In genomic region chr5:34930527-34930844, GRCh38 we compare ENCODE assay signal across 8 cellular contexts. TPM values are rescaled to one million over a fixed set of nuclear protein-coding genes. Genes with fewer than 3 reads are reported as not detected.
A peak's percentile ranks its signal among the peaks of the same experiment; 100 is the strongest.
DNase-seq lines count a peak whose midpoint lies in the region; ATAC-seq, FAIRE-seq and TF ChIP-seq lines count a peak whose summit lies in the region.

No MANE protein-coding gene starts in this region.

- WGBS in GM12878 (ENCODE audit: insufficient coverage, insufficient replicate concordance, low lambda C conversion rate, missing lambda C conversion rate): 0% methylated on average over 2 of the region's 2 CpGs

- peak overlapping the region; percentile 96 for H3K4me3 ChIP-seq in A673 (ENCODE audit: low read depth, low read length, poor library complexity, severe bottlenecking)
- peak overlapping the region; percentile 84 for H3K4me3 ChIP-seq in HL-60 (replicated peaks; ENCODE audit: insufficient read depth, low read length)
- peak overlapping the region; percentile 83 for H3K4me3 ChIP-seq in GM12878

- TF ChIP-seq CTCF in A673 (conservative IDR thresholded peaks at IDR 0.05; ENCODE audit: low read depth, low read length) (no peak), HL-60 (IDR thresholded peaks at IDR 0.05; ENCODE audit: insufficient read depth, low read length) (no peak), GM12878 (IDR thresholded peaks at IDR 0.05 in 2 of 3, conservative IDR thresholded peaks at IDR 0.05 in 1 of 3; ENCODE audit: control insufficient read depth in 2 of 3, extremely low read depth in 1 of 3, insufficient read depth in 1 of 3, low read depth in 3 of 3, low read length in 3 of 3) (no peak)

- POLR2A ChIA-PET in A673 (lab: Charles Lee; ENCODE audit: low non-redundant PET): no interaction called here
- POLR2A ChIA-PET in GM12878 (lab: Charles Lee): interaction anchor here (0.6 to 3.3 kb wide), 5 partner anchors 9 to 548 kb away, joined by 3 to 79 read pairs (median 4); partner anchors contain the start of genes BRIX1 and RAD1

- no peak for TF ChIP-seq RAD21 in GM12878 (IDR thresholded peaks at IDR 0.05; ENCODE audit: insufficient read depth, low read depth, low read length)

- H3K27ac ChIP-seq in A673 (ENCODE audit: low read depth, low read length, poor library complexity, severe bottlenecking): peak overlapping the region; percentile 83
- H3K27ac ChIP-seq in HL-60 (replicated peaks): peak overlapping the region; percentile 92
- peak overlapping the region; percentile 86 for H3K27ac ChIP-seq in GM12878 (ENCODE audit: control insufficient read depth, insufficient read depth)

- RAD21 ChIA-PET in GM12878 (lab: Charles Lee; ENCODE audit: unreplicated experiment): interaction anchor here (1.1 to 2.9 kb wide), 3 partner anchors 14 to 407 kb away, joined by 3 to 50 read pairs (median 14); partner anchors contain the start of genes BRIX1 and RAD1

- intact Hi-C loops in A673 (cut with micrococcal nuclease; ENCODE audit: unreplicated experiment) (no loop called here), GM12878 (cut with micrococcal nuclease; ENCODE audit: unreplicated experiment) (no loop called here)

- H2AFZ ChIP-seq in GM12878 (ENCODE audit: control insufficient read depth, low read depth, low read length): no peak overlapping the region

- SMC1A ChIA-PET in GM12878 (lab: Charles Lee; ENCODE audit: uncharacterized antibody, unreplicated experiment): interaction anchor here (0.6 to 2.4 kb wide), 6 partner anchors 13 to 473 kb away, joined by 3 to 14 read pairs (median 3); partner anchors contain the start of genes BRIX1 and RAD1

- peak overlapping the region; percentile 81 for H3K4me2 ChIP-seq in GM12878 (ENCODE audit: control insufficient read depth, insufficient read depth)

- TF ChIP-seq EP300 in GM12878 (IDR thresholded peaks at IDR 0.05; ENCODE audit: borderline replicate concordance in 1 of 2, control insufficient read depth in 1 of 2, low read depth in 2 of 2, low read length in 2 of 2): no peak

- in situ Hi-C loops in GM12878 (cut with MboI): no loop called here

- BruUV-seq in A673 (replicated peaks; lab: Mats Ljungman, UMichigan) (no TSS peak), GM12878 (replicated peaks; lab: Mats Ljungman, UMichigan) (no TSS peak)

- no peak for FAIRE-seq in GM12878 (lab: Jason Lieb, UNC)

- H3K9me3 ChIP-seq in A673 (ENCODE audit: low read depth, low read length, poor library complexity, severe bottlenecking) (no peaks in the 10 kb centered on the region), GM12878 (replicated peaks; ENCODE audit: control insufficient read depth, insufficient read depth, low read length) (no peaks in the 10 kb centered on the region)

- H4K20me1 ChIP-seq in GM12878 (ENCODE audit: control insufficient read depth, insufficient read depth): no peaks in the 10 kb centered on the region

- H3K36me3 ChIP-seq in A673 (ENCODE audit: insufficient read depth, low read length, poor library complexity, severe bottlenecking) (peaks cover 18% of the 10 kb centered on the region), GM12878 (ENCODE audit: control insufficient read depth in 2 of 2, insufficient read depth in 2 of 2, low read length in 1 of 2) (peaks cover 0 to 7% of the 10 kb centered on the region in 2 experiments; a peak in 2 of 4 replicates)

- CTCF ChIA-PET in A673 (lab: Charles Lee): no interaction called here
- CTCF ChIA-PET in GM12878 (lab: Yijun Ruan, JAX): interaction anchor here (1.0 to 1.4 kb wide), 6 partner anchors 9 to 73 kb away, joined by 3 to 4 read pairs (median 3); no protein-coding TSS in a partner anchor

- H3K9ac ChIP-seq in GM12878 (ENCODE audit: control insufficient read depth, insufficient read depth, low read length): peak overlapping the region; percentile 90

- no peaks in the 10 kb centered on the region for H3K27me3 ChIP-seq in A673 (replicated peaks; ENCODE audit: insufficient read depth, low read depth, low read length, poor library complexity)
- H3K27me3 ChIP-seq in HL-60 (ENCODE audit: insufficient read depth, poor library complexity, severe bottlenecking): no peaks in the 10 kb centered on the region
- H3K27me3 ChIP-seq in GM12878 (replicated peaks in 1 of 2; ENCODE audit: control insufficient read depth in 2 of 2, insufficient read depth in 2 of 2, low read length in 1 of 2): no peaks in the 10 kb centered on the region

- ATAC-seq in GM12878: no peak

- peaks cover 33% of the 10 kb centered on the region for H3K79me2 ChIP-seq in GM12878 (ENCODE audit: control insufficient read depth, insufficient read depth, low read length)

- TF ChIP-seq POLR2A in GM12878 (IDR thresholded peaks at IDR 0.05; ENCODE audit: low read depth, low read length): no peak

- H3K4me1 ChIP-seq in A673 (ENCODE audit: insufficient read depth, low read length, poor library complexity, severe bottlenecking) (peaks cover 4% of the 10 kb centered on the region), GM12878 (ENCODE audit: control insufficient read depth, insufficient read depth, low read length) (no peaks in the 10 kb centered on the region)

- DNase-seq in A673 (ENCODE audit: low spot score) (peak; percentile 7), HL-60 (ENCODE audit: low read depth in 1 of 2, low spot score in 1 of 2) (no peak), GM12878 (ENCODE audit: low read depth, low spot score) (no peak), medulla oblongata (ENCODE audit: extremely low spot score) (peak; percentile 16), occipital lobe (lab: John Stamatoyannopoulos, UW) (no peak), cerebellar nuclear complex (lab: John Stamatoyannopoulos, UW) (no peak), glomerular visceral epithelial cell (ENCODE audit: extremely low spot score) (no peak), C1 segment of cervical spinal cord (lab: John Stamatoyannopoulos, UW) (no peak)

TF ChIP-seq in GM12878, 131 proteins besides CTCF, POLR2A, EP300 and RAD21 (continues in another document):
- TF ChIP-seq SREBF2 (IDR thresholded peaks at IDR 0.05; ENCODE audit: low read length) (no peak), ETV6 (conservative IDR thresholded peaks at IDR 0.05 in 1 of 2, IDR thresholded peaks at IDR 0.05 in 1 of 2; ENCODE audit: borderline replicate concordance in 1 of 2, low read depth in 1 of 2) (no peak)

RNA-seq across cellular contexts. Expression of gene DNAJC21, which starts 1.1 kb away (rescaled TPM):
- total RNA-seq in A673 (2021) (48.7 and 55.0 TPM in 2 replicates), GM12878 (2014; rRNA removed) (16.5 and 22.8 TPM in 2 replicates), GM12878 (2014; rRNA removed; fragmentation: Illumina TruSeq; extraction: Trizol) (50.3 and 53.5 TPM in 2 replicates), GM12878 (2021) (34.6 and 36.3 TPM in 2 replicates), occipital lobe (34.5 TPM)
- total RNA-seq in GM12878 (2013; cell fraction: nucleolus; rRNA removed): 48.5 and 50.6 TPM in 2 replicates
- 26.3 TPM for polyA plus RNA-seq in GM12878 (2011; ENCODE audit: low read depth)
- polyA plus RNA-seq in GM12878 (2011; rRNA removed) (30.9 and 53.1 TPM in 2 replicates), GM12878 (2014; fragmentation: Illumina TruSeq; extraction: Trizol) (51.7 and 60.6 TPM in 2 replicates), GM12878 (2014; fragmentation: Nextera tagmentation; extraction: Ambion mirVana) (10 to 100 TPM; 14.6 to 22.0 TPM), GM12878 (2014; rRNA removed) (19.7 and 25.4 TPM in 2 replicates), GM12878 (2016; fragmentation: Nextera tagmentation; extraction: Ambion mirVana) (10 to 100 TPM in 1 of 2 experiments, 1 to 10 TPM in 1; 9.2 to 11.6 TPM)
- polyA plus RNA-seq in GM12878 (2011; cell fraction: cytosol; rRNA removed): 7.6 and 7.8 TPM in 2 replicates
- 13.5 and 19.1 TPM in 2 replicates for polyA plus RNA-seq in GM12878 (2011; cell fraction: nucleus; rRNA removed)
- 28.7 and 32.3 TPM in 2 replicates for polyA plus RNA-seq in GM12878 (2012)
- polyA minus RNA-seq in GM12878 (2011; rRNA and poly(A)+ RNA removed): 12.1 and 17.2 TPM in 2 replicates
- 7.6 and 8.2 TPM in 2 replicates for polyA minus RNA-seq in GM12878 (2011; cell fraction: cytosol; rRNA and poly(A)+ RNA removed)
- polyA minus RNA-seq in GM12878 (2011; cell fraction: nucleus; rRNA and poly(A)+ RNA removed): 13.9 and 23.4 TPM in 2 replicates

RNA-seq across cellular contexts. Expression of gene BRIX1, which starts 15.0 kb away (rescaled TPM):
- total RNA-seq in A673 (2021) (84.8 and 93.3 TPM in 2 replicates), GM12878 (2014; rRNA removed) (80.5 and 87.2 TPM in 2 replicates), GM12878 (2014; rRNA removed; fragmentation: Illumina TruSeq; extraction: Trizol) (74.2 and 80.3 TPM in 2 replicates), GM12878 (2021) (48.3 and 50.4 TPM in 2 replicates), occipital lobe (49.4 TPM)
- 44.1 and 49.0 TPM in 2 replicates for total RNA-seq in GM12878 (2013; cell fraction: nucleolus; rRNA removed)
- polyA plus RNA-seq in GM12878 (2011; ENCODE audit: low read depth): 21.5 TPM
- polyA plus RNA-seq in GM12878 (2011; rRNA removed) (71.4 and 113 TPM in 2 replicates), GM12878 (2014; fragmentation: Illumina TruSeq; extraction: Trizol) (83.1 and 114 TPM in 2 replicates), GM12878 (2014; fragmentation: Nextera tagmentation; extraction: Ambion mirVana) (10 to 100 TPM; 58.2 to 77.4 TPM), GM12878 (2014; rRNA removed) (49.5 and 59.5 TPM in 2 replicates), GM12878 (2016; fragmentation: Nextera tagmentation; extraction: Ambion mirVana) (100 to 1,000 TPM; 113 to 119 TPM)
- polyA plus RNA-seq in GM12878 (2011; cell fraction: cytosol; rRNA removed): 14.7 and 16.4 TPM in 2 replicates
- 26.5 and 30.2 TPM in 2 replicates for polyA plus RNA-seq in GM12878 (2011; cell fraction: nucleus; rRNA removed)
- 24.4 and 29.5 TPM in 2 replicates for polyA plus RNA-seq in GM12878 (2012)
- 17.9 and 25.5 TPM in 2 replicates for polyA minus RNA-seq in GM12878 (2011; rRNA and poly(A)+ RNA removed)
- polyA minus RNA-seq in GM12878 (2011; cell fraction: cytosol; rRNA and poly(A)+ RNA removed): 17.1 and 23.2 TPM in 2 replicates
- polyA minus RNA-seq in GM12878 (2011; cell fraction: nucleus; rRNA and poly(A)+ RNA removed): 11.4 and 19.9 TPM in 2 replicates

RNA-seq across cellular contexts. Expression of gene RAD1, which starts 15.2 kb away (rescaled TPM):
- 38.5 and 40.8 TPM in 2 replicates for total RNA-seq in A673 (2021)
- total RNA-seq in GM12878 (2013; cell fraction: nucleolus; rRNA removed): 30.3 and 31.4 TPM in 2 replicates
- total RNA-seq in GM12878 (2014; rRNA removed): 38.4 and 43.0 TPM in 2 replicates
- 27.1 and 28.5 TPM in 2 replicates for total RNA-seq in GM12878 (2014; rRNA removed; fragmentation: Illumina TruSeq; extraction: Trizol)
- total RNA-seq in GM12878 (2021): 22.4 and 24.3 TPM in 2 replicates
- 11.8 TPM for polyA plus RNA-seq in GM12878 (2011; ENCODE audit: low read depth)
- 31.4 and 36.1 TPM in 2 replicates for polyA plus RNA-seq in GM12878 (2011; rRNA removed)
- polyA plus RNA-seq in GM12878 (2011; cell fraction: cytosol; rRNA removed): 11.6 and 23.1 TPM in 2 replicates
- polyA plus RNA-seq in GM12878 (2011; cell fraction: nucleus; rRNA removed): 13.9 and 16.5 TPM in 2 replicates
- polyA plus RNA-seq in GM12878 (2012): 17.6 and 18.0 TPM in 2 replicates
- 17.7 and 21.1 TPM in 2 replicates for polyA plus RNA-seq in GM12878 (2014; fragmentation: Illumina TruSeq; extraction: Trizol)
- polyA plus RNA-seq in GM12878 (2014; fragmentation: Nextera tagmentation; extraction: Ambion mirVana): 10 to 100 TPM; 43.4 to 58.4 TPM
- polyA plus RNA-seq in GM12878 (2014; rRNA removed): 31.3 and 32.9 TPM in 2 replicates
- polyA plus RNA-seq in GM12878 (2016; fragmentation: Nextera tagmentation; extraction: Ambion mirVana): 10 to 100 TPM; 43.9 to 57.0 TPM
- polyA minus RNA-seq in GM12878 (2011; rRNA and poly(A)+ RNA removed): 18.3 and 26.7 TPM in 2 replicates
- polyA minus RNA-seq in GM12878 (2011; cell fraction: cytosol; rRNA and poly(A)+ RNA removed): 10.8 and 11.4 TPM in 2 replicates
- 18.5 and 33.1 TPM in 2 replicates for polyA minus RNA-seq in GM12878 (2011; cell fraction: nucleus; rRNA and poly(A)+ RNA removed)
- 48.4 TPM for total RNA-seq in occipital lobe

Comparison
In these comparisons a context has a peak if more than half of its experiments do, and no peak if none do; other contexts are left out.
1. DNase-seq: peak in A673 (single experiment) and medulla oblongata (single experiment); none in HL-60 (0 of 2), GM12878 (single experiment), occipital lobe (single experiment), cerebellar nuclear complex (0 of 2), glomerular visceral epithelial cell (single experiment) and C1 segment of cervical spinal cord (0 of 14).
2. Peak in every context shown above with its lines, with median percentiles within 50 percentile points of each other: H3K27ac ChIP-seq and H3K4me3 ChIP-seq.